Comparison of ENCODE assay signal across 8 cellular contexts in genomic region chr6:149211046-149211571, GRCh38.
DNase-seq lines count a peak whose midpoint lies in the region; ATAC-seq, FAIRE-seq and TF ChIP-seq lines count a peak whose summit lies in the region.

No MANE protein-coding gene starts in this region.

- intact Hi-C loops in activated CD4-positive, alpha-beta memory T cell treated with anti-CD3 and anti-CD28 coated beads for 36 hours (cut with micrococcal nuclease) = loop anchor here (2.0 to 10.0 kb wide), 6 partner anchors 20 to 376 kb away; no protein-coding TSS in a partner anchor
- intact Hi-C loops in left ventricle myocardium inferior (cut with micrococcal nuclease) = no loop called here

- H3K4me1 ChIP-seq in left ventricle myocardium inferior = no peaks in the 10 kb centered on the region

- peaks cover 16% of the 10 kb centered on the region for H3K27me3 ChIP-seq in left ventricle myocardium inferior (ENCODE audit: low read depth)

- TF ChIP-seq CTCF in left ventricle myocardium inferior (IDR thresholded peaks at IDR 0.05; ENCODE audit: borderline replicate concordance) = no peak

- H3K36me3 Mint-ChIP-seq in activated CD4-positive, alpha-beta memory T cell treated with anti-CD3 and anti-CD28 coated beads for 36 hours = no peaks in the 10 kb centered on the region

- no peaks in the 10 kb centered on the region for H3K27me3 Mint-ChIP-seq in activated CD4-positive, alpha-beta memory T cell treated with anti-CD3 and anti-CD28 coated beads for 36 hours

- no peaks in the 10 kb centered on the region for H3K9me3 ChIP-seq in left ventricle myocardium inferior (replicated peaks)

- peak; percentile 38 for DNase-seq in AG08395 (ENCODE audit: low spot score)
- DNase-seq in GM19239 (ENCODE audit: insufficient read length, low spot score) = no peak
- DNase-seq in activated CD4-positive, alpha-beta memory T cell treated with anti-CD3 and anti-CD28 coated beads for 36 hours = peak; percentile 54
- DNase-seq in renal cortical epithelial cell (ENCODE audit: low read depth) = peak; percentile 42
- no peak for DNase-seq in NCI-H1105 (lab: John Stamatoyannopoulos, UW)
- DNase-seq in amygdala (lab: John Stamatoyannopoulos, UW) = no peak
- DNase-seq in left ventricle myocardium inferior = no peak

- CTCF ChIA-PET in activated CD4-positive, alpha-beta memory T cell treated with anti-CD3 and anti-CD28 coated beads for 36 hours (lab: Charles Lee) = interaction anchor here (0.6 to 1.7 kb wide), 3 partner anchors 21 to 318 kb away, joined by 3 to 4 read pairs (median 3); no protein-coding TSS in a partner anchor

- H3K27ac ChIP-seq in left ventricle myocardium inferior (replicated peaks) = no peak overlapping the region

- peak; percentile 94 for FAIRE-seq in GM19239 (lab: Jason Lieb, UNC)

- peaks cover 22% of the 10 kb centered on the region for H3K4me1 Mint-ChIP-seq in activated CD4-positive, alpha-beta memory T cell treated with anti-CD3 and anti-CD28 coated beads for 36 hours (ENCODE audit: low read depth)

- H3K36me3 ChIP-seq in left ventricle myocardium inferior = no peaks in the 10 kb centered on the region

- H3K4me3 Mint-ChIP-seq in activated CD4-positive, alpha-beta memory T cell treated with anti-CD3 and anti-CD28 coated beads for 36 hours = peak overlapping the region; percentile 53

- H3K9me3 Mint-ChIP-seq in activated CD4-positive, alpha-beta memory T cell treated with anti-CD3 and anti-CD28 coated beads for 36 hours = peaks cover 4% of the 10 kb centered on the region

- peak; percentile 61 for ATAC-seq in HG03280 (IDR thresholded peaks at IDR 0.05; ENCODE audit: unreplicated experiment)

- H3K27ac Mint-ChIP-seq in activated CD4-positive, alpha-beta memory T cell treated with anti-CD3 and anti-CD28 coated beads for 36 hours = no peak overlapping the region

- POLR2A ChIA-PET in activated CD4-positive, alpha-beta memory T cell treated with anti-CD3 and anti-CD28 coated beads for 36 hours (lab: Charles Lee) = interaction anchor here (0.9 to 1.6 kb wide), 4 partner anchors 8 to 108 kb away, joined by 3 to 8 read pairs (median 4); partner anchors contain the start of gene TAB2

- H3K4me3 ChIP-seq in left ventricle myocardium inferior = no peak overlapping the region

Comparison
In these comparisons a context has a peak if more than half of its experiments do, and no peak if none do; other contexts are left out.
1. DNase-seq: peak in AG08395 (single experiment), activated CD4-positive, alpha-beta memory T cell treated with anti-CD3 and anti-CD28 coated beads for 36 hours (single experiment) and renal cortical epithelial cell (single experiment); none in GM19239 (single experiment), NCI-H1105 (single experiment), amygdala (0 of 56) and left ventricle myocardium inferior (single experiment).